In genomic region chr19:45523642-45524256, GRCh38 we compare ENCODE assay signal across 8 cellular contexts. TPM values are rescaled to one million over a fixed set of nuclear protein-coding genes. Genes with fewer than 3 reads are reported as not detected.
DNase-seq lines count a peak whose midpoint lies in the region; ATAC-seq lines count a peak whose summit lies in the region.

No MANE protein-coding gene starts in this region.

- no peak overlapping the region for H3K4me3 Mint-ChIP-seq in natural killer cell treated with Interleukin-12 subunit alpha and Interleukin-12 subunit beta and Interleukin-15 and Interleukin-18, amount 100 ng/mL, for 72 hours

- peak; percentile 84 for DNase-seq in DMS 273 treated with DMSO at 0.1 percent for 48 hours (lab: John Stamatoyannopoulos, UW)
- DNase-seq in MG63 = peak; percentile 69
- DNase-seq in RPMI8226 = peak; percentile 80
- DNase-seq in activated T-cell treated with anti-CD3 and anti-CD28 coated beads, Interleukin-2, amount 50 U/mL, for 48 hours = peak; percentile 81 to 84
- peak; percentile 73 for DNase-seq in fibroblast of gingiva (ENCODE audit: low read depth)
- no peak for DNase-seq in natural killer cell treated with Interleukin-12 subunit alpha and Interleukin-12 subunit beta and Interleukin-15 and Interleukin-18, amount 100 ng/mL, for 72 hours (ENCODE audit: low spot score)
- DNase-seq in superior temporal gyrus (ENCODE audit: extremely low spot score) = peak; percentile 93

- peak; percentile 65 for ATAC-seq in GM21737 (IDR thresholded peaks at IDR 0.05; ENCODE audit: unreplicated experiment)
- peak; percentile 93 to 95 for ATAC-seq in natural killer cell treated with Interleukin-12 subunit alpha and Interleukin-12 subunit beta and Interleukin-15 and Interleukin-18, amount 100 ng/mL, for 72 hours

- no peak overlapping the region for H3K4me3 ChIP-seq in MG63

- peaks cover 12% of the 10 kb centered on the region for H3K36me3 Mint-ChIP-seq in natural killer cell treated with Interleukin-12 subunit alpha and Interleukin-12 subunit beta and Interleukin-15 and Interleukin-18, amount 100 ng/mL, for 72 hours

- H3K4me1 Mint-ChIP-seq in natural killer cell treated with Interleukin-12 subunit alpha and Interleukin-12 subunit beta and Interleukin-15 and Interleukin-18, amount 100 ng/mL, for 72 hours (ENCODE audit: low read depth in 2 of 2) = peaks cover 20 to 24% of the 10 kb centered on the region in 2 donors

- H3K27me3 Mint-ChIP-seq in natural killer cell treated with Interleukin-12 subunit alpha and Interleukin-12 subunit beta and Interleukin-15 and Interleukin-18, amount 100 ng/mL, for 72 hours = no peaks in the 10 kb centered on the region

- peak overlapping the region; percentile 1 to 58 for H3K27ac Mint-ChIP-seq in natural killer cell treated with Interleukin-12 subunit alpha and Interleukin-12 subunit beta and Interleukin-15 and Interleukin-18, amount 100 ng/mL, for 72 hours

- no peaks in the 10 kb centered on the region for H3K9me3 ChIP-seq in MG63

- H3K9me3 Mint-ChIP-seq in natural killer cell treated with Interleukin-12 subunit alpha and Interleukin-12 subunit beta and Interleukin-15 and Interleukin-18, amount 100 ng/mL, for 72 hours = no peaks in the 10 kb centered on the region

- H3K36me3 ChIP-seq in MG63 = peaks cover 80% of the 10 kb centered on the region

- no peaks in the 10 kb centered on the region for H3K27me3 ChIP-seq in MG63

RNA-seq across cellular contexts. Expression of gene VASP, which starts 16.5 kb away (rescaled TPM):
- 129 and 196 TPM in 2 replicates for total RNA-seq in MG63 (2014; rRNA removed; shearing (Covaris generic); ENCODE audit: low replicate concordance)
- 100 to 1,000 TPM; 447 to 589 TPM for total RNA-seq in natural killer cell treated with Interleukin-12 subunit alpha and Interleukin-12 subunit beta and Interleukin-15 and Interleukin-18, amount 100 ng/mL, for 72 hours

RNA-seq across cellular contexts. Expression of gene PPM1N, which starts 25.5 kb away (rescaled TPM):
- 6.6 TPM in 1 of 2 replicates, not detected in the other for total RNA-seq in MG63 (2014; rRNA removed; shearing (Covaris generic); ENCODE audit: low replicate concordance)
- total RNA-seq in natural killer cell treated with Interleukin-12 subunit alpha and Interleukin-12 subunit beta and Interleukin-15 and Interleukin-18, amount 100 ng/mL, for 72 hours = 1 to 10 TPM; 3.2 to 3.6 TPM

RNA-seq across cellular contexts. Expression of gene RTN2, which starts 26.9 kb away (rescaled TPM):
- 4.9 and 6.1 TPM in 2 replicates for total RNA-seq in MG63 (2014; rRNA removed; shearing (Covaris generic); ENCODE audit: low replicate concordance)
- total RNA-seq in natural killer cell treated with Interleukin-12 subunit alpha and Interleukin-12 subunit beta and Interleukin-15 and Interleukin-18, amount 100 ng/mL, for 72 hours = 1 to 10 TPM; 5.9 to 7.8 TPM

RNA-seq across cellular contexts. Expression of gene FOSB, which starts 56.0 kb away (rescaled TPM):
- total RNA-seq in MG63 (2014; rRNA removed; shearing (Covaris generic); ENCODE audit: low replicate concordance) = 0.33 TPM in 1 of 2 replicates, not detected in the other
- total RNA-seq in natural killer cell treated with Interleukin-12 subunit alpha and Interleukin-12 subunit beta and Interleukin-15 and Interleukin-18, amount 100 ng/mL, for 72 hours = 10 to 100 TPM; 16.3 to 18.0 TPM
